Comparison of ENCODE assay signal across 8 cellular contexts in the genomic region with DNA sequence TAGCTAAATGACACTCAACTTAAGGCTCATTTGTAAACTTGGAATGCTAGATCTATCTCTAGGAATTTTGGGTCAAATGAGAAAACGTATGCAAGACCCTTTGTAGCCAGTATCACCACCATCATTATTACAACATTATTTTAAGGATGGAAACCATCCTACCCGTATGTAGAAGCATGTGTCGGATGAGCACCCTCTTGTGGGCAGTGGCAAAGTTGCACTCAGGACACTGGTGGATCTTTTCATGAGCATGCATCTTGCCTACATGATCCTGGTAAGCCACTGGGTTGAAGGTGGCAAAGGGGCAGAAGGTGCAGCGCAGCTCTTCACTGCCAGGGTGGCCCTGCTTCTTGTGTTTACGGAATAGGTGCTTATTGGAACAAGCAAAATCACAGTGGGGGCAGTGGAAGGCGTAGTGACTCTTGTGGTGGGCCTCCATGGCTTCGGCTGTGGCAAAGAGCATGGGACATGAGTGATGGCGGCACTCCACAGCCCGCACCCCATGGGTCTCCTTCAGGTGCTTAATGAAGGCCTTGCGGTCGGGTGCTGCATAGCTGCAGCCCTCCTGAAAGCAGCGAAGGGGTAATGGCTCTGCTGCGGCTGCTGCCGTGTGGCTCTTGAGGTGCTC. TPM values are rescaled to one million over a fixed set of nuclear protein-coding genes. Genes with fewer than 3 reads are reported as not detected.
DNase-seq lines count a peak whose midpoint lies in the region; ATAC-seq and TF ChIP-seq lines count a peak whose summit lies in the region.

No MANE protein-coding gene starts in this region.

- no peaks in the 10 kb centered on the region for H3K9me3 Mint-ChIP-seq in CD8-positive, alpha-beta T cell
- no peaks in the 10 kb centered on the region for H3K9me3 Mint-ChIP-seq in activated CD8-positive, alpha-beta memory T cell treated with anti-CD3 and anti-CD28 coated beads, Interleukin-2, amount 10 ng/mL, durations not matched to agents 7 days and 5 days (ENCODE audit: low read depth)
- no peaks in the 10 kb centered on the region for H3K9me3 Mint-ChIP-seq in naive thymus-derived CD4-positive, alpha-beta T cell
- H3K9me3 Mint-ChIP-seq in type B pancreatic cell, result no peaks in the 10 kb centered on the region

- H3K9me2 ChIP-seq in GM23248 (ENCODE audit: insufficient read depth), result no peaks in the 10 kb centered on the region

- CTCF ChIA-PET in CD8-positive, alpha-beta T cell (lab: Charles Lee), result interaction anchor here (0.6 to 2.5 kb wide), 20 partner anchors 8 to 400 kb away, joined by 3 to 7 read pairs (median 4); a partner anchor contains a TSS
- CTCF ChIA-PET in activated CD8-positive, alpha-beta memory T cell treated with anti-CD3 and anti-CD28 coated beads, Interleukin-2, amount 10 ng/mL, durations not matched to agents 7 days and 5 days (lab: Charles Lee), result interaction anchor here (0.5 to 4.4 kb wide), 12 partner anchors 9 to 205 kb away, joined by 3 to 40 read pairs (median 4); a partner anchor contains a TSS
- CTCF ChIA-PET in naive thymus-derived CD4-positive, alpha-beta T cell (lab: Charles Lee), result interaction anchor here (0.5 to 1.8 kb wide), 8 partner anchors 9 to 721 kb away, joined by 3 to 5 read pairs (median 4); a partner anchor contains a TSS

- no peak overlapping the region for H2AFZ ChIP-seq in GM23248

- ATAC-seq in CD8-positive, alpha-beta T cell, result peak; percentile 95
- ATAC-seq in activated CD8-positive, alpha-beta memory T cell treated with anti-CD3 and anti-CD28 coated beads, Interleukin-2, amount 10 ng/mL, durations not matched to agents 7 days and 5 days, result peak; percentile 81
- peak; percentile 91 for ATAC-seq in naive thymus-derived CD4-positive, alpha-beta T cell
- ATAC-seq in GM21576 (IDR thresholded peaks at IDR 0.05; ENCODE audit: unreplicated experiment), result no peak

- TF ChIP-seq POLR2A in erythroblast (IDR thresholded peaks at IDR 0.05; ENCODE audit: low read length), result no peak

- H3K36me3 ChIP-seq in CD8-positive, alpha-beta T cell (ENCODE audit: insufficient read depth, low read length), result peaks cover 70% of the 10 kb centered on the region
- peaks cover 9% of the 10 kb centered on the region for H3K36me3 ChIP-seq in GM23248 (ENCODE audit: low read depth)
- H3K36me3 ChIP-seq in naive thymus-derived CD4-positive, alpha-beta T cell (ENCODE audit: control insufficient read depth in 2 of 3, insufficient read depth in 3 of 3, low read length in 3 of 3), result peaks cover 29 to 80% (median 31%) of the 10 kb centered on the region in 3 experiments

- H3K9me3 ChIP-seq in CD8-positive, alpha-beta T cell (ENCODE audit: low read length), result no peaks in the 10 kb centered on the region
- H3K9me3 ChIP-seq in GM23248 (ENCODE audit: low read depth), result no peaks in the 10 kb centered on the region
- no peaks in the 10 kb centered on the region for H3K9me3 ChIP-seq in naive thymus-derived CD4-positive, alpha-beta T cell (ENCODE audit: control insufficient read depth in 2 of 3, low read length in 3 of 3)

- no peak overlapping the region for H3K9ac ChIP-seq in GM23248

- no peaks in the 10 kb centered on the region for H4K20me1 ChIP-seq in GM23248 (ENCODE audit: insufficient read depth)

- no peak overlapping the region for H3K27ac ChIP-seq in CD8-positive, alpha-beta T cell (ENCODE audit: low read depth, low read length)
- H3K27ac ChIP-seq in GM23248, result no peak overlapping the region
- no peak overlapping the region for H3K27ac ChIP-seq in naive thymus-derived CD4-positive, alpha-beta T cell (ENCODE audit: low read depth, low read length)

- in situ Hi-C loops in GM23248 (cut with MboI), result no loop called here

- DNase-seq in CD8-positive, alpha-beta T cell, result peak; percentile 24 to 65 (median 50)
- DNase-seq in GM23248 (peak; percentile 72), NCI-H748 (lab: John Stamatoyannopoulos, UW; ENCODE audit: unreplicated experiment) (peak; percentile 54), erythroblast (lab: John Stamatoyannopoulos, UW) (peak; percentile 64 to 77), type B pancreatic cell (ENCODE audit: extremely low spot score, unreplicated experiment) (no peak)
- peak; percentile 72 for DNase-seq in activated CD8-positive, alpha-beta memory T cell treated with anti-CD3 and anti-CD28 coated beads, Interleukin-2, amount 10 ng/mL, durations not matched to agents 7 days and 5 days
- peak; percentile 15 to 55 (median 46) for DNase-seq in naive thymus-derived CD4-positive, alpha-beta T cell

- no peaks in the 10 kb centered on the region for H3K27me3 ChIP-seq in CD8-positive, alpha-beta T cell (ENCODE audit: insufficient read depth, low read length)
- no peaks in the 10 kb centered on the region for H3K27me3 ChIP-seq in GM23248 (replicated peaks; ENCODE audit: insufficient read depth)
- H3K27me3 ChIP-seq in naive thymus-derived CD4-positive, alpha-beta T cell (ENCODE audit: control insufficient read depth in 2 of 2, insufficient read depth in 2 of 2, low read length in 2 of 2), result no peaks in the 10 kb centered on the region

- H3K4me1 Mint-ChIP-seq in CD8-positive, alpha-beta T cell (ENCODE audit: low read depth), result peaks cover 15% of the 10 kb centered on the region
- peaks cover 4% of the 10 kb centered on the region for H3K4me1 Mint-ChIP-seq in activated CD8-positive, alpha-beta memory T cell treated with anti-CD3 and anti-CD28 coated beads, Interleukin-2, amount 10 ng/mL, durations not matched to agents 7 days and 5 days
- peaks cover 0 to 14% (median 12%) of the 10 kb centered on the region in 7 donors for H3K4me1 Mint-ChIP-seq in naive thymus-derived CD4-positive, alpha-beta T cell
- H3K4me1 Mint-ChIP-seq in type B pancreatic cell (ENCODE audit: unreplicated experiment), result no peaks in the 10 kb centered on the region

- H3K36me3 Mint-ChIP-seq in CD8-positive, alpha-beta T cell, result peaks cover 90% of the 10 kb centered on the region
- H3K36me3 Mint-ChIP-seq in activated CD8-positive, alpha-beta memory T cell treated with anti-CD3 and anti-CD28 coated beads, Interleukin-2, amount 10 ng/mL, durations not matched to agents 7 days and 5 days, result peaks cover 36% of the 10 kb centered on the region
- peaks cover 11 to 31% (median 20%) of the 10 kb centered on the region in 5 donors for H3K36me3 Mint-ChIP-seq in naive thymus-derived CD4-positive, alpha-beta T cell
- no peaks in the 10 kb centered on the region for H3K36me3 Mint-ChIP-seq in type B pancreatic cell

- no peak overlapping the region for H3K4me2 ChIP-seq in GM23248 (ENCODE audit: unreplicated experiment)

- peaks cover 5% of the 10 kb centered on the region for H3K4me1 ChIP-seq in CD8-positive, alpha-beta T cell (ENCODE audit: insufficient read depth, low read length)
- peaks cover 10% of the 10 kb centered on the region; the same call in 1 of the 2 replicates for H3K4me1 ChIP-seq in GM23248 (ENCODE audit: insufficient read depth)
- H3K4me1 ChIP-seq in naive thymus-derived CD4-positive, alpha-beta T cell (ENCODE audit: control insufficient read depth in 2 of 2, insufficient read depth in 2 of 2, low read length in 2 of 2), result peaks cover 0 to 7% of the 10 kb centered on the region in 2 donors

- intact Hi-C loops in CD8-positive, alpha-beta T cell (cut with DNase I, micrococcal nuclease), result loop anchor here (1.0 to 5.0 kb wide), 2 partner anchors 242 to 376 kb away; a partner anchor contains a TSS
- intact Hi-C loops in naive thymus-derived CD4-positive, alpha-beta T cell (cut with micrococcal nuclease), result loop anchor here (1.0 to 2.0 kb wide), 10 partner anchors 80 to 356 kb away; a partner anchor contains a TSS

- H3K4me3 Mint-ChIP-seq in CD8-positive, alpha-beta T cell, result no peak overlapping the region
- no peak overlapping the region for H3K4me3 Mint-ChIP-seq in activated CD8-positive, alpha-beta memory T cell treated with anti-CD3 and anti-CD28 coated beads, Interleukin-2, amount 10 ng/mL, durations not matched to agents 7 days and 5 days
- H3K4me3 Mint-ChIP-seq in naive thymus-derived CD4-positive, alpha-beta T cell, result no peak overlapping the region
- no peak overlapping the region for H3K4me3 Mint-ChIP-seq in type B pancreatic cell

- H3K79me2 ChIP-seq in GM23248 (ENCODE audit: insufficient read depth), result no peaks in the 10 kb centered on the region

- peak; percentile 79 for TF ChIP-seq CTCF in CD8-positive, alpha-beta T cell (IDR thresholded peaks at IDR 0.05)
- TF ChIP-seq CTCF in type B pancreatic cell (conservative IDR thresholded peaks at IDR 0.05), result peak; percentile 88

- POLR2A ChIA-PET in CD8-positive, alpha-beta T cell (lab: Charles Lee), result no interaction called here
- POLR2A ChIA-PET in naive thymus-derived CD4-positive, alpha-beta T cell (lab: Charles Lee), result interaction anchor here (0.6 to 0.7 kb wide), 2 partner anchors 63 to 329 kb away, joined by 3 read pairs; no protein-coding TSS in a partner anchor

- 68 to 71% methylated on average over 14 of the region's 14 CpGs for WGBS in GM23248 (ENCODE audit: low coverage in 1 of 2, low lambda C conversion rate in 2 of 2, missing lambda C conversion rate in 2 of 2), 2 experiments

- no peaks in the 10 kb centered on the region for H3K27me3 Mint-ChIP-seq in CD8-positive, alpha-beta T cell (ENCODE audit: low read depth)
- no peaks in the 10 kb centered on the region for H3K27me3 Mint-ChIP-seq in activated CD8-positive, alpha-beta memory T cell treated with anti-CD3 and anti-CD28 coated beads, Interleukin-2, amount 10 ng/mL, durations not matched to agents 7 days and 5 days
- H3K27me3 Mint-ChIP-seq in naive thymus-derived CD4-positive, alpha-beta T cell, result no peaks in the 10 kb centered on the region
- H3K27me3 Mint-ChIP-seq in type B pancreatic cell, result no peaks in the 10 kb centered on the region

- no peak overlapping the region for H3K27ac Mint-ChIP-seq in CD8-positive, alpha-beta T cell
- H3K27ac Mint-ChIP-seq in activated CD8-positive, alpha-beta memory T cell treated with anti-CD3 and anti-CD28 coated beads, Interleukin-2, amount 10 ng/mL, durations not matched to agents 7 days and 5 days, result no peak overlapping the region
- peak overlapping the region in 1 of 9 donors; percentile 35 for H3K27ac Mint-ChIP-seq in naive thymus-derived CD4-positive, alpha-beta T cell
- H3K27ac Mint-ChIP-seq in type B pancreatic cell, result no peak overlapping the region

- H3K4me3 ChIP-seq in CD8-positive, alpha-beta T cell (ENCODE audit: low read depth, low read length), result no peak overlapping the region
- H3K4me3 ChIP-seq in GM23248, result no peak overlapping the region
- H3K4me3 ChIP-seq in naive thymus-derived CD4-positive, alpha-beta T cell (ENCODE audit: low read length), result no peak overlapping the region

- peaks cover 15% of the 10 kb centered on the region; the same call in 1 of the 2 replicates for H3F3A ChIP-seq in GM23248 (ENCODE audit: insufficient read depth)

RNA-seq across cellular contexts. Expression of a gene that starts 10.8 kb away (rescaled TPM):
- 10 to 100 TPM; 41.6 to 42.6 TPM for total RNA-seq in CD8-positive, alpha-beta T cell
- total RNA-seq in GM23248 (2014; rRNA removed; shearing (Covaris generic)), result 7.8 and 8.5 TPM in 2 replicates
- polyA plus RNA-seq in GM23248 (2016; fragmentation: Nextera tagmentation; extraction: Ambion mirVana), result 6.6 and 11.5 TPM in 2 replicates
- total RNA-seq in activated CD8-positive, alpha-beta memory T cell treated with anti-CD3 and anti-CD28 coated beads, Interleukin-2, amount 10 ng/mL, durations not matched to agents 7 days and 5 days, result 10 to 100 TPM; 54.2 to 55.4 TPM
- 10 to 100 TPM; 38.7 to 49.8 (median 40.8) TPM for total RNA-seq in naive thymus-derived CD4-positive, alpha-beta T cell
- polyA plus RNA-seq in naive thymus-derived CD4-positive, alpha-beta T cell, result 10 to 100 TPM in 1 of 2 donors, 1 to 10 TPM in 1; 6.0 to 14.3 TPM
- 35.0 and 38.3 TPM in 2 replicates for total RNA-seq in type B pancreatic cell (ENCODE audit: low replicate concordance)

RNA-seq across cellular contexts. Expression of a gene that starts 10.9 kb away (rescaled TPM):
- total RNA-seq in CD8-positive, alpha-beta T cell, result 10 to 100 TPM; 13.1 to 17.4 TPM
- total RNA-seq in GM23248 (2014; rRNA removed; shearing (Covaris generic)), result 30.9 and 56.1 TPM in 2 replicates
- 39.9 and 44.2 TPM in 2 replicates for polyA plus RNA-seq in GM23248 (2016; fragmentation: Nextera tagmentation; extraction: Ambion mirVana)
- total RNA-seq in activated CD8-positive, alpha-beta memory T cell treated with anti-CD3 and anti-CD28 coated beads, Interleukin-2, amount 10 ng/mL, durations not matched to agents 7 days and 5 days, result 10 to 100 TPM; 55.2 to 67.6 TPM
- total RNA-seq in naive thymus-derived CD4-positive, alpha-beta T cell, result 10 to 100 TPM; 21.4 to 62.0 (median 49.0) TPM
- 10 to 100 TPM; 15.5 to 21.2 TPM for polyA plus RNA-seq in naive thymus-derived CD4-positive, alpha-beta T cell
- 46.0 and 64.2 TPM in 2 replicates for total RNA-seq in type B pancreatic cell (ENCODE audit: low replicate concordance)

RNA-seq across cellular contexts. Expression of a gene that starts 23.2 kb away (rescaled TPM):
- total RNA-seq in CD8-positive, alpha-beta T cell, result 10 to 100 TPM; 26.0 to 29.3 TPM
- 31.7 and 37.4 TPM in 2 replicates for total RNA-seq in GM23248 (2014; rRNA removed; shearing (Covaris generic))
- 37.8 and 41.1 TPM in 2 replicates for polyA plus RNA-seq in GM23248 (2016; fragmentation: Nextera tagmentation; extraction: Ambion mirVana)
- total RNA-seq in activated CD8-positive, alpha-beta memory T cell treated with anti-CD3 and anti-CD28 coated beads, Interleukin-2, amount 10 ng/mL, durations not matched to agents 7 days and 5 days, result 10 to 100 TPM; 22.0 to 25.7 TPM
- 10 to 100 TPM; 12.6 to 33.4 (median 28.3) TPM for total RNA-seq in naive thymus-derived CD4-positive, alpha-beta T cell
- polyA plus RNA-seq in naive thymus-derived CD4-positive, alpha-beta T cell, result 10 to 100 TPM; 17.4 to 29.5 TPM
- total RNA-seq in type B pancreatic cell (ENCODE audit: low replicate concordance), result 22.8 and 30.5 TPM in 2 replicates

RNA-seq across cellular contexts. Expression of a gene that starts 23.3 kb away (rescaled TPM):
- total RNA-seq in CD8-positive, alpha-beta T cell, result 1 to 10 TPM; 7.5 to 8.1 TPM
- 17.5 and 24.5 TPM in 2 replicates for total RNA-seq in GM23248 (2014; rRNA removed; shearing (Covaris generic))
- 19.2 and 22.2 TPM in 2 replicates for polyA plus RNA-seq in GM23248 (2016; fragmentation: Nextera tagmentation; extraction: Ambion mirVana)
- total RNA-seq in activated CD8-positive, alpha-beta memory T cell treated with anti-CD3 and anti-CD28 coated beads, Interleukin-2, amount 10 ng/mL, durations not matched to agents 7 days and 5 days, result 10 to 100 TPM; 16.8 to 22.4 TPM
- 10 to 100 TPM; 18.9 to 28.1 (median 19.7) TPM for total RNA-seq in naive thymus-derived CD4-positive, alpha-beta T cell
- polyA plus RNA-seq in naive thymus-derived CD4-positive, alpha-beta T cell, result 1 to 10 TPM; 2.6 to 3.6 TPM
- total RNA-seq in type B pancreatic cell (ENCODE audit: low replicate concordance), result 60.4 and 102 TPM in 2 replicates

RNA-seq across cellular contexts. Expression of a gene that starts 40.9 kb away (rescaled TPM):
- 1 to 10 TPM in 1 of 2 experiments, under 1 TPM in 1; 0.67 to 1.0 TPM for total RNA-seq in CD8-positive, alpha-beta T cell
- 0.51 and 1.3 TPM in 2 replicates for total RNA-seq in GM23248 (2014; rRNA removed; shearing (Covaris generic))
- polyA plus RNA-seq in GM23248 (2016; fragmentation: Nextera tagmentation; extraction: Ambion mirVana), result 1.6 TPM in 2 replicates
- total RNA-seq in activated CD8-positive, alpha-beta memory T cell treated with anti-CD3 and anti-CD28 coated beads, Interleukin-2, amount 10 ng/mL, durations not matched to agents 7 days and 5 days, result under 1 TPM; 0.30 to 0.53 TPM
- 1 to 10 TPM in 2 of 5 experiments, under 1 TPM in 3; 0.45 to 1.7 (median 0.60) TPM for total RNA-seq in naive thymus-derived CD4-positive, alpha-beta T cell
- under 1 TPM; 0.15 to 0.30 TPM for polyA plus RNA-seq in naive thymus-derived CD4-positive, alpha-beta T cell
- 0.40 and 1.4 TPM in 2 replicates for total RNA-seq in type B pancreatic cell (ENCODE audit: low replicate concordance)
